Comparison of ENCODE assay signal across 16 cellular contexts in genomic region chr13:73106513-73107214, GRCh38.
"Had no signal": no experiment of that assay in that cellular context is flagged by ENCODE, and none has a peak within 500 bp of the region (broad histone marks: within the 10 kb centered on the region; RNA-seq: fewer than 3 reads in every experiment).

No MANE protein-coding gene starts in this region.

- H3K9me3 ChIP-seq: adrenal gland, SK-N-SH, tibial nerve had no signal

- H3K4me1 ChIP-seq: adrenal gland had no signal

- H3K4me3 Mint-ChIP-seq: activated T-helper 1 cell treated with anti-CD3 and anti-CD28 coated beads, Interleukin-12 subunit alpha, Interleukin-12 subunit beta, Interleukin-2, Interleukin-4 antibody, amounts not matched to agents 30 ng/mL and 10 ng/mL and 1 ng/mL, durations not matched to agents 14 hours and 24 hours and 36 hours; effector memory CD8-positive, alpha-beta T cell; nephron progenitor cell; T-helper 2 cell treated with Interferon-gamma antibody and Interleukin-4, amounts not matched to agents 5 μg/mL and 100 μg/mL, for 36 hours had no signal

- H3K27ac ChIP-seq: adrenal gland, tibial nerve had no signal

- H3K4me2 ChIP-seq: SK-N-SH had no signal

- H3K9me3 Mint-ChIP-seq: activated naive CD4-positive, alpha-beta T cell treated with anti-CD3 and anti-CD28 coated beads, Interleukin-2, amount 50 U/mL, for 72 hours; activated T-helper 1 cell treated with anti-CD3 and anti-CD28 coated beads, Interleukin-12 subunit alpha, Interleukin-12 subunit beta, Interleukin-2, Interleukin-4 antibody, amounts not matched to agents 30 ng/mL and 10 ng/mL and 1 ng/mL, durations not matched to agents 14 hours and 24 hours and 36 hours; effector memory CD8-positive, alpha-beta T cell; nephron progenitor cell; T-helper 2 cell treated with Interferon-gamma antibody and Interleukin-4, amounts not matched to agents 5 μg/mL and 100 μg/mL, for 36 hours had no signal

- H3K36me3 Mint-ChIP-seq: activated naive CD4-positive, alpha-beta T cell treated with anti-CD3 and anti-CD28 coated beads, Interleukin-2, amount 50 U/mL, for 72 hours had no signal

- FAIRE-seq: TTC549 had no signal

- H3K36me3 ChIP-seq: adrenal gland, tibial nerve had no signal

- DNase-seq: activated CD4-positive, alpha-beta T cell treated with anti-CD3 and anti-CD28 coated beads, Interleukin-2, amount 50 U/mL, for 48 hours; activated gamma-delta T cell treated with Interleukin-2 at 50 U/mL for 16 hours; adrenal gland; effector memory CD8-positive, alpha-beta T cell; head of caudate nucleus; nephron progenitor cell; occipital lobe; right cardiac atrium; SK-N-SH; stimulated activated CD4-positive, alpha-beta T cell treated with anti-CD3 and anti-CD28 coated beads, Interleukin-2, amount 100 ng/mL, for 24 hours; stimulated activated naive CD4-positive, alpha-beta T cell treated with Interleukin-2 at 50 U/mL for 16 hours had no signal

- H3K27me3 ChIP-seq: adrenal gland, tibial nerve had no signal

- ATAC-seq: activated naive CD4-positive, alpha-beta T cell treated with anti-CD3 and anti-CD28 coated beads, Interleukin-2, amount 50 U/mL, for 72 hours; effector memory CD8-positive, alpha-beta T cell; right cardiac atrium had no signal

- H3K9ac ChIP-seq: SK-N-SH had no signal

- H3K27ac Mint-ChIP-seq: activated naive CD4-positive, alpha-beta T cell treated with anti-CD3 and anti-CD28 coated beads, Interleukin-2, amount 50 U/mL, for 72 hours; activated T-helper 1 cell treated with anti-CD3 and anti-CD28 coated beads, Interleukin-12 subunit alpha, Interleukin-12 subunit beta, Interleukin-2, Interleukin-4 antibody, amounts not matched to agents 30 ng/mL and 10 ng/mL and 1 ng/mL, durations not matched to agents 14 hours and 24 hours and 36 hours; effector memory CD8-positive, alpha-beta T cell; nephron progenitor cell; T-helper 2 cell treated with Interferon-gamma antibody and Interleukin-4, amounts not matched to agents 5 μg/mL and 100 μg/mL, for 36 hours had no signal

- H3K4me3 ChIP-seq: adrenal gland, tibial nerve had no signal
